ENCODE assay signal across 15 cellular contexts in genomic region chr1:87428351-87428750, GRCh38.
"Had no signal": no experiment of that assay in that cellular context is flagged by ENCODE, and none has a peak within 500 bp of the region (broad histone marks: within the 10 kb centered on the region; RNA-seq: fewer than 3 reads in every experiment).

No MANE protein-coding gene starts in this region.

- H3K27ac ChIP-seq: colonic mucosa, heart left ventricle, thyroid gland had no signal

- H3K9me3 ChIP-seq: colonic mucosa, heart left ventricle, thyroid gland had no signal

- DNase-seq: activated B cell treated with CpG ODN at 0.5 μM for 24 hours; activated CD4-positive, alpha-beta memory T cell treated with anti-CD3 and anti-CD28 coated beads for 36 hours; activated CD4-positive, alpha-beta T cell treated with anti-CD3 and anti-CD28 coated beads for 4 hours; activated naive CD4-positive, alpha-beta T cell treated with Interleukin-2 at 50 U/mL for 16 hours; activated naive CD8-positive, alpha-beta T cell treated with anti-CD3 and anti-CD28 coated beads, Interleukin-2, amount 10 ng/mL, durations not matched to agents 7 days and 5 days; amygdala; colonic mucosa; heart left ventricle; left ventricle myocardium superior; naive B cell; stimulated activated CD4-positive, alpha-beta T cell treated with anti-CD3 and anti-CD28 coated beads, Interleukin-12 subunit alpha, Interleukin-12 subunit beta, amount 100 ng/mL, for 4 hours; stimulated activated CD4-positive, alpha-beta T cell treated with anti-CD3 and anti-CD28 coated beads, Interleukin-2, amount 100 ng/mL, for 24 hours; stimulated activated naive CD4-positive, alpha-beta T cell treated with Interleukin-2 at 50 U/mL for 16 hours; thyroid gland had no signal

- H3K4me1 ChIP-seq: colonic mucosa, thyroid gland had no signal

- H3K27me3 ChIP-seq: colonic mucosa, heart left ventricle, thyroid gland had no signal

- H3K36me3 ChIP-seq: colonic mucosa, heart left ventricle, thyroid gland had no signal

- ATAC-seq: activated T-helper 17 cell treated with anti-CD3 and anti-CD28 coated beads, Interleukin-2, amount 50 U/mL, for 72 hours; heart left ventricle; left ventricle myocardium superior had no signal

- H3K4me3 ChIP-seq: colonic mucosa, heart left ventricle, thyroid gland had no signal
